In the genomic region with DNA sequence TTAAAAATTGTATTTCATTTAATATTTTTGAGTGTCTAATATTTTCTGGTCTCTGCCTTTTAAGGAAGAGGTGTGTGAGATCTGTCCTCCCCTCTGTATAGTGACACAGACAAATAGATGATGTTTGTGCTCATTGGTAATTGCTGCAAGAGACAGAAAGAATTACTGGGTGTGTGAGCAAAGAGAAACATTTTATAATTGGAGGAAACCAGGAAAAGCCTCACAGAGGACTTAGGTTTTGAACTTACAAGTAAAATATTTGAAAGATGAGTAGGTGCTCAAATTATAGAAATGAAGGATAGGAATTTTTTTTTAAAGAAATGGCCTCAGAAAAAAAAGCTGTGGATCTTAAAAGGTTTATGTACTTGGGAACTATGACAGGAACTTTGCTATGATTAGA, we compare ENCODE assay signal across 36 cellular contexts.
"Had no signal": no experiment of that assay in that cellular context is flagged by ENCODE, and none has a peak within 500 bp of the region (broad histone marks: within the 10 kb centered on the region; RNA-seq: fewer than 3 reads in every experiment).

No MANE protein-coding gene starts in this region.

- DNase-seq: activated CD4-positive, alpha-beta memory T cell treated with anti-CD3 and anti-CD28 coated beads, Interleukin-2, amount 10 ng/mL, durations not matched to agents 7 days and 5 days; activated CD4-positive, alpha-beta T cell treated with anti-CD3 and anti-CD28 coated beads for 1 hour; activated CD4-positive, alpha-beta T cell treated with anti-CD3 and anti-CD28 coated beads for 48 hours; activated CD4-positive, CD25-positive, alpha-beta regulatory T cell; activated CD8-positive, alpha-beta memory T cell treated with anti-CD3 and anti-CD28 coated beads for 24 hours; activated CD8-positive, alpha-beta memory T cell treated with anti-CD3 and anti-CD28 coated beads, Interleukin-2, amount 10 ng/mL, durations not matched to agents 7 days and 5 days; activated CD8-positive, alpha-beta memory T cell treated with anti-CD3 and anti-CD28 coated beads, Interleukin-2, amount 50 U/mL, for 48 hours; activated effector memory CD4-positive, alpha-beta T cell treated with Interleukin-2 at 50 U/mL for 16 hours; activated naive CD4-positive, alpha-beta T cell treated with anti-CD3 and anti-CD28 coated beads, Interleukin-2, amount 10 ng/mL, durations not matched to agents 7 days and 5 days; activated naive CD8-positive, alpha-beta T cell treated with anti-CD3 and anti-CD28 coated beads, Interleukin-2, amount 50 U/mL, for 24 hours; activated T-cell treated with anti-CD3 and anti-CD28 coated beads, Interleukin-2, amount 50 U/mL, for 48 hours; amniotic stem cell; aorta; colonic mucosa; MG63; MV-4-11; NCI-H1092; NCI-H1436 treated with DMSO at 0.1 percent for 48 hours; NCI-H1694 treated with DMSO at 0.1 percent for 48 hours; NCI-H2029; NCI-H2171; NCI-H510A; NCI-H526; NCI-H748 treated with DMSO at 0.1 percent for 48 hours; NK-92 treated with Interleukin-12 subunit alpha and Interleukin-12 subunit beta, amount 100 ng/mL, for 24 hours; PC-3; Peyer's patch; Right ventricle myocardium superior; SW 1271; T-helper 1 cell; T-helper 2 cell; T-helper 9 cell; WERI-Rb-1 had no signal

- ATAC-seq: activated CD8-positive, alpha-beta memory T cell treated with anti-CD3 and anti-CD28 coated beads, Interleukin-2, amount 10 ng/mL, durations not matched to agents 7 days and 5 days; activated naive CD8-positive, alpha-beta T cell treated with anti-CD3 and anti-CD28 coated beads, Interleukin-2, amount 50 U/mL, for 24 hours; PC-3 had no signal

- H3K4me3 ChIP-seq: cardiac muscle cell, colonic mucosa, MG63, Peyer's patch had no signal

- H3K4me3 Mint-ChIP-seq: activated CD4-positive, alpha-beta memory T cell treated with anti-CD3 and anti-CD28 coated beads, Interleukin-2, amount 10 ng/mL, durations not matched to agents 7 days and 5 days; activated CD8-positive, alpha-beta memory T cell treated with anti-CD3 and anti-CD28 coated beads, Interleukin-2, amount 10 ng/mL, durations not matched to agents 7 days and 5 days; activated naive CD4-positive, alpha-beta T cell treated with anti-CD3 and anti-CD28 coated beads, Interleukin-2, amount 10 ng/mL, durations not matched to agents 7 days and 5 days; activated naive CD8-positive, alpha-beta T cell; activated naive CD8-positive, alpha-beta T cell treated with anti-CD3 and anti-CD28 coated beads, Interleukin-2, amount 50 U/mL, for 24 hours; central memory CD8-positive, alpha-beta T cell had no signal

- H3K9me3 Mint-ChIP-seq: activated CD4-positive, alpha-beta memory T cell treated with anti-CD3 and anti-CD28 coated beads, Interleukin-2, amount 10 ng/mL, durations not matched to agents 7 days and 5 days had no signal

- H3K4me1 Mint-ChIP-seq: activated CD4-positive, alpha-beta memory T cell treated with anti-CD3 and anti-CD28 coated beads, Interleukin-2, amount 10 ng/mL, durations not matched to agents 7 days and 5 days; activated CD8-positive, alpha-beta memory T cell treated with anti-CD3 and anti-CD28 coated beads, Interleukin-2, amount 10 ng/mL, durations not matched to agents 7 days and 5 days; activated naive CD4-positive, alpha-beta T cell treated with anti-CD3 and anti-CD28 coated beads, Interleukin-2, amount 10 ng/mL, durations not matched to agents 7 days and 5 days; activated naive CD8-positive, alpha-beta T cell treated with anti-CD3 and anti-CD28 coated beads, Interleukin-2, amount 50 U/mL, for 24 hours; central memory CD8-positive, alpha-beta T cell had no signal

- H3K4me1 ChIP-seq: colonic mucosa, Peyer's patch had no signal

- H3K36me3 Mint-ChIP-seq: activated CD8-positive, alpha-beta memory T cell treated with anti-CD3 and anti-CD28 coated beads, Interleukin-2, amount 10 ng/mL, durations not matched to agents 7 days and 5 days; activated naive CD4-positive, alpha-beta T cell treated with anti-CD3 and anti-CD28 coated beads, Interleukin-2, amount 10 ng/mL, durations not matched to agents 7 days and 5 days; activated naive CD8-positive, alpha-beta T cell had no signal

- H3K27ac Mint-ChIP-seq: activated CD4-positive, alpha-beta memory T cell treated with anti-CD3 and anti-CD28 coated beads, Interleukin-2, amount 10 ng/mL, durations not matched to agents 7 days and 5 days; activated CD8-positive, alpha-beta memory T cell treated with anti-CD3 and anti-CD28 coated beads, Interleukin-2, amount 10 ng/mL, durations not matched to agents 7 days and 5 days; activated naive CD4-positive, alpha-beta T cell treated with anti-CD3 and anti-CD28 coated beads, Interleukin-2, amount 10 ng/mL, durations not matched to agents 7 days and 5 days; activated naive CD8-positive, alpha-beta T cell; activated naive CD8-positive, alpha-beta T cell treated with anti-CD3 and anti-CD28 coated beads, Interleukin-2, amount 50 U/mL, for 24 hours had no signal

- H3K27ac ChIP-seq: cardiac muscle cell, colonic mucosa, Peyer's patch, WERI-Rb-1 had no signal

- H3K36me3 ChIP-seq: cardiac muscle cell, colonic mucosa, MG63, Peyer's patch, WERI-Rb-1 had no signal

- H3K27me3 Mint-ChIP-seq: activated CD4-positive, alpha-beta memory T cell treated with anti-CD3 and anti-CD28 coated beads, Interleukin-2, amount 10 ng/mL, durations not matched to agents 7 days and 5 days; activated CD8-positive, alpha-beta memory T cell treated with anti-CD3 and anti-CD28 coated beads, Interleukin-2, amount 10 ng/mL, durations not matched to agents 7 days and 5 days; activated naive CD4-positive, alpha-beta T cell treated with anti-CD3 and anti-CD28 coated beads, Interleukin-2, amount 10 ng/mL, durations not matched to agents 7 days and 5 days; activated naive CD8-positive, alpha-beta T cell; activated naive CD8-positive, alpha-beta T cell treated with anti-CD3 and anti-CD28 coated beads, Interleukin-2, amount 50 U/mL, for 24 hours; central memory CD8-positive, alpha-beta T cell had no signal

- H3K9me3 ChIP-seq: colonic mucosa, MG63 had no signal
